In the genomic region with DNA sequence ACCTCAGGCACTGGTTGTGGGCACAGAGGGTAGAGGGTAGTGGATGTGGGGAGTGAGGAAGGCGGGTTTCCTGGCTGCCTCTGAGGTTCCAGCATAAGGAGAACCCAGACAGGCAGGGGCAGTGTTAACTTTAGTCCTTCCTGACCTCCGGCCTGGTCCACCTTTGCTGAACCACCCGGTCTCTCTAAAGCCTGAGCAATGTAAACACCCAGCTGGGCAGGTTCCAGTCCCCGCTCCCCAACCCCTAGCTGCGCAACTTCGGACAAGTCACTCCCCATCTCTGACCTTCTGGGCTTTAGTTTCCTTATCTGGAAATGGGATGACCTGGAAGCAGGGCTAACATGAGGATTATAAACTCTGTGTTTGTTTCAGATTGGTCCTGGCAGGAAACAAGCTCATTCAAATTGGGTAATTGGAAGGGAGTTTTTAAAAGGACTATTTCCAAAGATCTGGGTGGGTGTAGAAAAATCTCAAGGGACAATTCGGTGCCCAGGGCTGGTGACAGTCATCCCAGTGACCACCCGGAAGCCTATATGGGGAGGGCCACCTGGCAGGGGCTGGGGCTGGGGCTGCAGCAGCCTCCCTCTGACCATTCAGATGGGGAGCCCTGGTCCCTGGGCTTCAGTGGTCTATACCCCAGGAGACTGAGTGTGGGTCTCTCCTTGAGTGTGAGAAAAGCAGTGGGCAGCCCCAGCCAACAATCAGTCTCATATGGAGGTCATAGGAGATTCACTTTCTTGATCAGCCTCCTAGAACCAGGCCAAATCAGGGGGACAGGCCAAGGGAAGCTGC, we compare ENCODE assay signal across 1 cellular context.
TF ChIP-seq lines count a peak whose summit lies in the region.

No MANE protein-coding gene starts in this region.

TF ChIP-seq in HepG2, 621 proteins besides CTCF, POLR2A, EP300 and RAD21 (continued from another document and continues in another):
- TF ChIP-seq, protein P1, sequence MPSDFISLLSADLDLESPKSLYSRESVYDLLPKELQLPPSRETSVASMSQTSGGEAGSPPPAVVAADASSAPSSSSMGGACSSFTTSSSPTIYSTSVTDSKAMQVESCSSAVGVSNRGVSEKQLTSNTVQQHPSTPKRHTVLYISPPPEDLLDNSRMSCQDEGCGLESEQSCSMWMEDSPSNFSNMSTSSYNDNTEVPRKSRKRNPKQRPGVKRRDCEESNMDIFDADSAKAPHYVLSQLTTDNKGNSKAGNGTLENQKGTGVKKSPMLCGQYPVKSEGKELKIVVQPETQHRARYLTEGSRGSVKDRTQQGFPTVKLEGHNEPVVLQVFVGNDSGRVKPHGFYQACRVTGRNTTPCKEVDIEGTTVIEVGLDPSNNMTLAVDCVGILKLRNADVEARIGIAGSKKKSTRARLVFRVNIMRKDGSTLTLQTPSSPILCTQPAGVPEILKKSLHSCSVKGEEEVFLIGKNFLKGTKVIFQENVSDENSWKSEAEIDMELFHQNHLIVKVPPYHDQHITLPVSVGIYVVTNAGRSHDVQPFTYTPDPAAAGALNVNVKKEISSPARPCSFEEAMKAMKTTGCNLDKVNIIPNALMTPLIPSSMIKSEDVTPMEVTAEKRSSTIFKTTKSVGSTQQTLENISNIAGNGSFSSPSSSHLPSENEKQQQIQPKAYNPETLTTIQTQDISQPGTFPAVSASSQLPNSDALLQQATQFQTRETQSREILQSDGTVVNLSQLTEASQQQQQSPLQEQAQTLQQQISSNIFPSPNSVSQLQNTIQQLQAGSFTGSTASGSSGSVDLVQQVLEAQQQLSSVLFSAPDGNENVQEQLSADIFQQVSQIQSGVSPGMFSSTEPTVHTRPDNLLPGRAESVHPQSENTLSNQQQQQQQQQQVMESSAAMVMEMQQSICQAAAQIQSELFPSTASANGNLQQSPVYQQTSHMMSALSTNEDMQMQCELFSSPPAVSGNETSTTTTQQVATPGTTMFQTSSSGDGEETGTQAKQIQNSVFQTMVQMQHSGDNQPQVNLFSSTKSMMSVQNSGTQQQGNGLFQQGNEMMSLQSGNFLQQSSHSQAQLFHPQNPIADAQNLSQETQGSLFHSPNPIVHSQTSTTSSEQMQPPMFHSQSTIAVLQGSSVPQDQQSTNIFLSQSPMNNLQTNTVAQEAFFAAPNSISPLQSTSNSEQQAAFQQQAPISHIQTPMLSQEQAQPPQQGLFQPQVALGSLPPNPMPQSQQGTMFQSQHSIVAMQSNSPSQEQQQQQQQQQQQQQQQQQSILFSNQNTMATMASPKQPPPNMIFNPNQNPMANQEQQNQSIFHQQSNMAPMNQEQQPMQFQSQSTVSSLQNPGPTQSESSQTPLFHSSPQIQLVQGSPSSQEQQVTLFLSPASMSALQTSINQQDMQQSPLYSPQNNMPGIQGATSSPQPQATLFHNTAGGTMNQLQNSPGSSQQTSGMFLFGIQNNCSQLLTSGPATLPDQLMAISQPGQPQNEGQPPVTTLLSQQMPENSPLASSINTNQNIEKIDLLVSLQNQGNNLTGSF (CRISPR knock-in tag; IDR thresholded peaks at IDR 0.05): no peak
- TF ChIP-seq ZNF577 (CRISPR knock-in tag; IDR thresholded peaks at IDR 0.05; ENCODE audit: borderline replicate concordance, low read depth): no peak
- no peak for TF ChIP-seq ZNF619 (CRISPR knock-in tag; IDR thresholded peaks at IDR 0.05)
- no peak for TF ChIP-seq MLLT10 (CRISPR knock-in tag; IDR thresholded peaks at IDR 0.05)
- TF ChIP-seq CENPT (CRISPR knock-in tag; IDR thresholded peaks at IDR 0.05; ENCODE audit: low read depth): no peak
- TF ChIP-seq, protein P2, sequence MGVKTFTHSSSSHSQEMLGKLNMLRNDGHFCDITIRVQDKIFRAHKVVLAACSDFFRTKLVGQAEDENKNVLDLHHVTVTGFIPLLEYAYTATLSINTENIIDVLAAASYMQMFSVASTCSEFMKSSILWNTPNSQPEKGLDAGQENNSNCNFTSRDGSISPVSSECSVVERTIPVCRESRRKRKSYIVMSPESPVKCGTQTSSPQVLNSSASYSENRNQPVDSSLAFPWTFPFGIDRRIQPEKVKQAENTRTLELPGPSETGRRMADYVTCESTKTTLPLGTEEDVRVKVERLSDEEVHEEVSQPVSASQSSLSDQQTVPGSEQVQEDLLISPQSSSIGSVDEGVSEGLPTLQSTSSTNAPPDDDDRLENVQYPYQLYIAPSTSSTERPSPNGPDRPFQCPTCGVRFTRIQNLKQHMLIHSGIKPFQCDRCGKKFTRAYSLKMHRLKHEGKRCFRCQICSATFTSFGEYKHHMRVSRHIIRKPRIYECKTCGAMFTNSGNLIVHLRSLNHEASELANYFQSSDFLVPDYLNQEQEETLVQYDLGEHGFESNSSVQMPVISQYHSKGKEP (CRISPR knock-in tag; IDR thresholded peaks at IDR 0.05): no peak
- no peak for TF ChIP-seq CBFB (CRISPR knock-in tag; IDR thresholded peaks at IDR 0.05)
- TF ChIP-seq ZNF17 (CRISPR knock-in tag; IDR thresholded peaks at IDR 0.05): no peak
- peak; percentile 27; the same call in 1 of the 2 replicates for TF ChIP-seq ELF3 (CRISPR knock-in tag; IDR thresholded peaks at IDR 0.05)
- TF ChIP-seq ZNF496 (CRISPR knock-in tag; IDR thresholded peaks at IDR 0.05; ENCODE audit: insufficient replicate concordance): no peak
- TF ChIP-seq SYNCRIP (IDR thresholded peaks at IDR 0.05; ENCODE audit: insufficient read depth, low read depth, low read length): no peak
- TF ChIP-seq, protein P3, sequence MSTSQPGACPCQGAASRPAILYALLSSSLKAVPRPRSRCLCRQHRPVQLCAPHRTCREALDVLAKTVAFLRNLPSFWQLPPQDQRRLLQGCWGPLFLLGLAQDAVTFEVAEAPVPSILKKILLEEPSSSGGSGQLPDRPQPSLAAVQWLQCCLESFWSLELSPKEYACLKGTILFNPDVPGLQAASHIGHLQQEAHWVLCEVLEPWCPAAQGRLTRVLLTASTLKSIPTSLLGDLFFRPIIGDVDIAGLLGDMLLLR (CRISPR knock-in tag; IDR thresholded peaks at IDR 0.05): no peak
- TF ChIP-seq, protein P4, sequence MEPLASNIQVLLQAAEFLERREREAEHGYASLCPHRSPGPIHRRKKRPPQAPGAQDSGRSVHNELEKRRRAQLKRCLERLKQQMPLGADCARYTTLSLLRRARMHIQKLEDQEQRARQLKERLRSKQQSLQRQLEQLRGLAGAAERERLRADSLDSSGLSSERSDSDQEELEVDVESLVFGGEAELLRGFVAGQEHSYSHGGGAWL (CRISPR knock-in tag; IDR thresholded peaks at IDR 0.05): no peak
- TF ChIP-seq ZBTB42 (CRISPR knock-in tag; IDR thresholded peaks at IDR 0.05): peak; percentile 73; the same call in 1 of the 2 replicates
- TF ChIP-seq, protein P5, sequence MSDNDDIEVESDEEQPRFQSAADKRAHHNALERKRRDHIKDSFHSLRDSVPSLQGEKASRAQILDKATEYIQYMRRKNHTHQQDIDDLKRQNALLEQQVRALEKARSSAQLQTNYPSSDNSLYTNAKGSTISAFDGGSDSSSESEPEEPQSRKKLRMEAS (IDR thresholded peaks at IDR 0.05): no peak
- no peak for TF ChIP-seq ZNF605 (CRISPR knock-in tag; IDR thresholded peaks at IDR 0.05)
- no peak for TF ChIP-seq ZNF101 (CRISPR knock-in tag; IDR thresholded peaks at IDR 0.05; ENCODE audit: borderline replicate concordance, low read depth)
- no peak for TF ChIP-seq ZNF567 (CRISPR knock-in tag; IDR thresholded peaks at IDR 0.05; ENCODE audit: borderline replicate concordance)
- TF ChIP-seq MYNN (CRISPR knock-in tag; IDR thresholded peaks at IDR 0.05; ENCODE audit: low read depth): no peak
- TF ChIP-seq FIP1L1 (IDR thresholded peaks at IDR 0.05; ENCODE audit: borderline replicate concordance, insufficient read depth, low read depth, low read length): no peak
- TF ChIP-seq SMAD3 (CRISPR knock-in tag; IDR thresholded peaks at IDR 0.05): no peak
- TF ChIP-seq CEBPG (CRISPR knock-in tag; IDR thresholded peaks at IDR 0.05): peak; percentile 36; the same call in 1 of the 2 replicates
- TF ChIP-seq ZSCAN22 (CRISPR knock-in tag; IDR thresholded peaks at IDR 0.05): no peak
- no peak for TF ChIP-seq ZNF354B (CRISPR knock-in tag; IDR thresholded peaks at IDR 0.05)
- TF ChIP-seq SMAD9 (CRISPR knock-in tag; IDR thresholded peaks at IDR 0.05): no peak
- TF ChIP-seq HOXA7 (CRISPR knock-in tag; IDR thresholded peaks at IDR 0.05): no peak
- TF ChIP-seq, protein P6, sequence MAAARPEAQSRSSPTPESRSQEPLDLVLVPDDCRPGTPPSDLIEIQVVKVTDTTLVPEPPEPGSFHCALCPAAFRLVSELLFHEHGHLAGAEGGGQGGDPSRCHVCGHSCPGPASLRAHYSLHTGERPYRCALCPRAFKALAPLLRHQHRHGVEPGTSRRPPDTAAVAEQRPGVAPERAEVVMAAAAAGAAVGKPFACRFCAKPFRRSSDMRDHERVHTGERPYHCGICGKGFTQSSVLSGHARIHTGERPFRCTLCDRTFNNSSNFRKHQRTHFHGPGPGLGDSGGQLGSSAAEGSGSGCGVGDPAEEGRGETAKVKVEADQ (CRISPR knock-in tag; IDR thresholded peaks at IDR 0.05; ENCODE audit: borderline replicate concordance): no peak
- no peak for TF ChIP-seq HMG20B (CRISPR knock-in tag; conservative IDR thresholded peaks at IDR 0.05)
- no peak for TF ChIP-seq JUND (CRISPR knock-in tag; IDR thresholded peaks at IDR 0.05)
- TF ChIP-seq, protein P7, sequence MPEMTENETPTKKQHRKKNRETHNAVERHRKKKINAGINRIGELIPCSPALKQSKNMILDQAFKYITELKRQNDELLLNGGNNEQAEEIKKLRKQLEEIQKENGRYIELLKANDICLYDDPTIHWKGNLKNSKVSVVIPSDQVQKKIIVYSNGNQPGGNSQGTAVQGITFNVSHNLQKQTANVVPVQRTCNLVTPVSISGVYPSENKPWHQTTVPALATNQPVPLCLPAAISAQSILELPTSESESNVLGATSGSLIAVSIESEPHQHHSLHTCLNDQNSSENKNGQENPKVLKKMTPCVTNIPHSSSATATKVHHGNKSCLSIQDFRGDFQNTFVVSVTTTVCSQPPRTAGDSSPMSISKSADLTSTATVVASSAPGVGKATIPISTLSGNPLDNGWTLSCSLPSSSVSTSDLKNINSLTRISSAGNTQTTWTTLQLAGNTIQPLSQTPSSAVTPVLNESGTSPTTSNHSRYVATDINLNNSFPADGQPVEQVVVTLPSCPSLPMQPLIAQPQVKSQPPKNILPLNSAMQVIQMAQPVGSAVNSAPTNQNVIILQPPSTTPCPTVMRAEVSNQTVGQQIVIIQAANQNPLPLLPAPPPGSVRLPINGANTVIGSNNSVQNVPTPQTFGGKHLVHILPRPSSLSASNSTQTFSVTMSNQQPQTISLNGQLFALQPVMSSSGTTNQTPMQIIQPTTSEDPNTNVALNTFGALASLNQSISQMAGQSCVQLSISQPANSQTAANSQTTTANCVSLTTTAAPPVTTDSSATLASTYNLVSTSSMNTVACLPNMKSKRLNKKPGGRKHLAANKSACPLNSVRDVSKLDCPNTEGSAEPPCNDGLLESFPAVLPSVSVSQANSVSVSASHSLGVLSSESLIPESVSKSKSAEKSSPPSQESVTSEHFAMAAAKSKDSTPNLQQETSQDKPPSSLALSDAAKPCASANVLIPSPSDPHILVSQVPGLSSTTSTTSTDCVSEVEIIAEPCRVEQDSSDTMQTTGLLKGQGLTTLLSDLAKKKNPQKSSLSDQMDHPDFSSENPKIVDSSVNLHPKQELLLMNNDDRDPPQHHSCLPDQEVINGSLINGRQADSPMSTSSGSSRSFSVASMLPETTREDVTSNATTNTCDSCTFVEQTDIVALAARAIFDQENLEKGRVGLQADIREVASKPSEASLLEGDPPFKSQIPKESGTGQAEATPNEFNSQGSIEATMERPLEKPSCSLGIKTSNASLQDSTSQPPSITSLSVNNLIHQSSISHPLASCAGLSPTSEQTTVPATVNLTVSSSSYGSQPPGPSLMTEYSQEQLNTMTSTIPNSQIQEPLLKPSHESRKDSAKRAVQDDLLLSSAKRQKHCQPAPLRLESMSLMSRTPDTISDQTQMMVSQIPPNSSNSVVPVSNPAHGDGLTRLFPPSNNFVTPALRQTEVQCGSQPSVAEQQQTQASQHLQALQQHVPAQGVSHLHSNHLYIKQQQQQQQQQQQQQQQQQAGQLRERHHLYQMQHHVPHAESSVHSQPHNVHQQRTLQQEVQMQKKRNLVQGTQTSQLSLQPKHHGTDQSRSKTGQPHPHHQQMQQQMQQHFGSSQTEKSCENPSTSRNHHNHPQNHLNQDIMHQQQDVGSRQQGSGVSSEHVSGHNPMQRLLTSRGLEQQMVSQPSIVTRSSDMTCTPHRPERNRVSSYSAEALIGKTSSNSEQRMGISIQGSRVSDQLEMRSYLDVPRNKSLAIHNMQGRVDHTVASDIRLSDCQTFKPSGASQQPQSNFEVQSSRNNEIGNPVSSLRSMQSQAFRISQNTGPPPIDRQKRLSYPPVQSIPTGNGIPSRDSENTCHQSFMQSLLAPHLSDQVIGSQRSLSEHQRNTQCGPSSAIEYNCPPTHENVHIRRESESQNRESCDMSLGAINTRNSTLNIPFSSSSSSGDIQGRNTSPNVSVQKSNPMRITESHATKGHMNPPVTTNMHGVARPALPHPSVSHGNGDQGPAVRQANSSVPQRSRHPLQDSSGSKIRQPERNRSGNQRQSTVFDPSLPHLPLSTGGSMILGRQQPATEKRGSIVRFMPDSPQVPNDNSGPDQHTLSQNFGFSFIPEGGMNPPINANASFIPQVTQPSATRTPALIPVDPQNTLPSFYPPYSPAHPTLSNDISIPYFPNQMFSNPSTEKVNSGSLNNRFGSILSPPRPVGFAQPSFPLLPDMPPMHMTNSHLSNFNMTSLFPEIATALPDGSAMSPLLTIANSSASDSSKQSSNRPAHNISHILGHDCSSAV (CRISPR knock-in tag; IDR thresholded peaks at IDR 0.05; ENCODE audit: borderline replicate concordance): no peak
- TF ChIP-seq ZNF660 (CRISPR knock-in tag; IDR thresholded peaks at IDR 0.05; ENCODE audit: borderline replicate concordance, low read depth): no peak
- TF ChIP-seq, protein P8, sequence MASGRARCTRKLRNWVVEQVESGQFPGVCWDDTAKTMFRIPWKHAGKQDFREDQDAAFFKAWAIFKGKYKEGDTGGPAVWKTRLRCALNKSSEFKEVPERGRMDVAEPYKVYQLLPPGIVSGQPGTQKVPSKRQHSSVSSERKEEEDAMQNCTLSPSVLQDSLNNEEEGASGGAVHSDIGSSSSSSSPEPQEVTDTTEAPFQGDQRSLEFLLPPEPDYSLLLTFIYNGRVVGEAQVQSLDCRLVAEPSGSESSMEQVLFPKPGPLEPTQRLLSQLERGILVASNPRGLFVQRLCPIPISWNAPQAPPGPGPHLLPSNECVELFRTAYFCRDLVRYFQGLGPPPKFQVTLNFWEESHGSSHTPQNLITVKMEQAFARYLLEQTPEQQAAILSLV (CRISPR knock-in tag; IDR thresholded peaks at IDR 0.05; ENCODE audit: borderline replicate concordance): no peak
- TF ChIP-seq HOXD1 (CRISPR knock-in tag; IDR thresholded peaks at IDR 0.05): no peak
- TF ChIP-seq MAFF (IDR thresholded peaks at IDR 0.05; ENCODE audit: low read depth, low read length): no peak
- TF ChIP-seq PHF21A (CRISPR knock-in tag; IDR thresholded peaks at IDR 0.05): peak; percentile 58; the same call in 1 of the 2 replicates
- TF ChIP-seq, protein P9, sequence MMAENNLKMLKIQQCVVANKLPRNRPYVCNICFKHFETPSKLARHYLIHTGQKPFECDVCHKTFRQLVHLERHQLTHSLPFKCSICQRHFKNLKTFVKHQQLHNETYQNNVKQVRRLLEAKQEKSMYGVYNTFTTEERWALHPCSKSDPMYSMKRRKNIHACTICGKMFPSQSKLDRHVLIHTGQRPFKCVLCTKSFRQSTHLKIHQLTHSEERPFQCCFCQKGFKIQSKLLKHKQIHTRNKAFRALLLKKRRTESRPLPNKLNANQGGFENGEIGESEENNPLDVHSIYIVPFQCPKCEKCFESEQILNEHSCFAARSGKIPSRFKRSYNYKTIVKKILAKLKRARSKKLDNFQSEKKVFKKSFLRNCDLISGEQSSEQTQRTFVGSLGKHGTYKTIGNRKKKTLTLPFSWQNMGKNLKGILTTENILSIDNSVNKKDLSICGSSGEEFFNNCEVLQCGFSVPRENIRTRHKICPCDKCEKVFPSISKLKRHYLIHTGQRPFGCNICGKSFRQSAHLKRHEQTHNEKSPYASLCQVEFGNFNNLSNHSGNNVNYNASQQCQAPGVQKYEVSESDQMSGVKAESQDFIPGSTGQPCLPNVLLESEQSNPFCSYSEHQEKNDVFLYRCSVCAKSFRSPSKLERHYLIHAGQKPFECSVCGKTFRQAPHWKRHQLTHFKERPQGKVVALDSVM (CRISPR knock-in tag; IDR thresholded peaks at IDR 0.05): peak; percentile 20; the same call in 1 of the 2 replicates
- TF ChIP-seq ZSCAN31 (CRISPR knock-in tag; IDR thresholded peaks at IDR 0.05; ENCODE audit: low read depth): no peak
- TF ChIP-seq FLYWCH1 (CRISPR knock-in tag; IDR thresholded peaks at IDR 0.05): no peak
